Comparison of ENCODE assay signal across 22 cellular contexts in genomic region chr13:98785968-98786367, GRCh38. TPM values are rescaled to one million over a fixed set of nuclear protein-coding genes. Genes with fewer than 3 reads are reported as not detected.
"Had no signal": no experiment of that assay in that cellular context is flagged by ENCODE, and none has a peak within 500 bp of the region (broad histone marks: within the 10 kb centered on the region; RNA-seq: fewer than 3 reads in every experiment).

No MANE protein-coding gene starts in this region.

- H3K4me1 ChIP-seq: colonic mucosa, gastrocnemius medialis, heart right ventricle, suprapubic skin, thyroid gland had no signal

- H3K4me3 ChIP-seq: colonic mucosa, gastrocnemius medialis, heart right ventricle, mucosa of descending colon, ovary, suprapubic skin, thyroid gland had no signal

- DNase-seq: colonic mucosa; effector CD8-positive, alpha-beta T cell; gastrocnemius medialis; heart right ventricle; hypothalamus; left cardiac atrium; mammary epithelial cell; mucosa of descending colon; naive thymus-derived CD8-positive, alpha-beta T cell; ovary; right cardiac atrium; stimulated activated CD4-positive, alpha-beta T cell treated with anti-CD3 and anti-CD28 coated beads, Interleukin-4, amount 100 ng/mL, for 1 hour; stimulated activated CD8-positive, alpha-beta memory T cell treated with anti-CD3 and anti-CD28 coated beads, Interleukin-4, amount 100 ng/mL, for 48 hours; stimulated activated naive CD8-positive, alpha-beta T cell treated with anti-CD3 and anti-CD28 coated beads, Interleukin-15, Interleukin-2, amounts not matched to agents 100 U/mL and 50 U/mL, for 24 hours; thyroid gland had no signal

- H3K27me3 ChIP-seq: colonic mucosa, gastrocnemius medialis, ovary, thyroid gland had no signal

- H3K36me3 ChIP-seq: colonic mucosa, gastrocnemius medialis, heart right ventricle, ovary, suprapubic skin, thyroid gland had no signal

- H3K27ac Mint-ChIP-seq: naive thymus-derived CD8-positive, alpha-beta T cell; stimulated activated effector memory CD8-positive, alpha-beta T cell treated with anti-CD3 and anti-CD28 coated beads, Interleukin-12 subunit alpha, Interleukin-12 subunit beta, amount 100 ng/mL, for 72 hours; type B pancreatic cell had no signal

- H3K4me3 Mint-ChIP-seq: naive thymus-derived CD8-positive, alpha-beta T cell; stimulated activated effector memory CD8-positive, alpha-beta T cell treated with anti-CD3 and anti-CD28 coated beads, Interleukin-12 subunit alpha, Interleukin-12 subunit beta, amount 100 ng/mL, for 72 hours; type B pancreatic cell had no signal

- H3K4me1 Mint-ChIP-seq: naive thymus-derived CD8-positive, alpha-beta T cell had no signal

- H3K9me3 Mint-ChIP-seq: stimulated activated effector memory CD8-positive, alpha-beta T cell treated with anti-CD3 and anti-CD28 coated beads, Interleukin-12 subunit alpha, Interleukin-12 subunit beta, amount 100 ng/mL, for 72 hours; type B pancreatic cell had no signal

- ATAC-seq: esophagus mucosa; gastrocnemius medialis; heart right ventricle; left cardiac atrium; mucosa of descending colon; naive thymus-derived CD8-positive, alpha-beta T cell; right cardiac atrium; stimulated activated effector memory CD8-positive, alpha-beta T cell treated with anti-CD3 and anti-CD28 coated beads, Interleukin-12 subunit alpha, Interleukin-12 subunit beta, amount 100 ng/mL, for 72 hours had no signal

- H3K36me3 Mint-ChIP-seq: stimulated activated effector memory CD8-positive, alpha-beta T cell treated with anti-CD3 and anti-CD28 coated beads, Interleukin-12 subunit alpha, Interleukin-12 subunit beta, amount 100 ng/mL, for 72 hours; type B pancreatic cell had no signal

- H3K27ac ChIP-seq: colonic mucosa, gastrocnemius medialis, heart right ventricle, ovary, suprapubic skin, thyroid gland had no signal

RNA-seq across cellular contexts. Expression of gene SLC15A1, which starts 33.5 kb away (rescaled TPM):
- total RNA-seq: dermis microvascular lymphatic vessel endothelial cell; fibroblast of villous mesenchyme; gastrocnemius medialis; heart right ventricle; left cardiac atrium; naive thymus-derived CD8-positive, alpha-beta T cell had no signal
- polyA plus RNA-seq: naive thymus-derived CD8-positive, alpha-beta T cell; neural cell; right cardiac atrium had no signal
